11 cellular contexts compared by ENCODE assay signal in genomic region chr5:30768061-30768460, GRCh38.
DNase-seq lines count a peak whose midpoint lies in the region; TF ChIP-seq lines count a peak whose summit lies in the region.
"Had no signal": no experiment of that assay in that cellular context is flagged by ENCODE, and none has a peak within 500 bp of the region (broad histone marks: within the 10 kb centered on the region; RNA-seq: fewer than 3 reads in every experiment).

No MANE protein-coding gene starts in this region.

- peak overlapping the region; percentile 72 for H3K27ac Mint-ChIP-seq in osteocyte (ENCODE audit: unreplicated experiment)

- TF ChIP-seq CTCF in AG10803 (conservative IDR thresholded peaks at IDR 0.05; ENCODE audit: low read length) (no peak), osteocyte (IDR thresholded peaks at IDR 0.05) (no peak)

- H3K4me1 Mint-ChIP-seq in osteocyte (ENCODE audit: unreplicated experiment) = peaks cover 48% of the 10 kb centered on the region

- peaks cover 2% of the 10 kb centered on the region for H3K36me3 Mint-ChIP-seq in osteocyte (ENCODE audit: unreplicated experiment)

- DNase-seq in AG10803 (ENCODE audit: low read depth) = peak; percentile 52
- peak; percentile 36 for DNase-seq in NCI-H226
- DNase-seq in dedifferentiated amniotic fluid mesenchymal stem cell (ENCODE audit: extremely low spot score) = peak; percentile 56
- DNase-seq in osteocyte (ENCODE audit: extremely low spot score, unreplicated experiment) = no peak
- no peak for DNase-seq in NCI-H187 (lab: John Stamatoyannopoulos, UW)
- no peak for DNase-seq in hepatic stellate cell (ENCODE audit: low spot score)
- no peak for DNase-seq in NOMO-1 treated with DMSO at 0.1 percent for 48 hours (lab: John Stamatoyannopoulos, UW; ENCODE audit: unreplicated experiment)
- DNase-seq: AML-193, DMS53 had no signal

- H3K4me3 ChIP-seq in AG10803 (ENCODE audit: low read length) = no peak overlapping the region
- H3K4me3 ChIP-seq: BLaER1, GM12878 had no signal

- peaks cover 5% of the 10 kb centered on the region for H3K9me3 Mint-ChIP-seq in osteocyte (ENCODE audit: unreplicated experiment)

- no peak overlapping the region for H3K4me3 Mint-ChIP-seq in osteocyte (ENCODE audit: unreplicated experiment)

- H3K27me3 Mint-ChIP-seq in osteocyte (ENCODE audit: unreplicated experiment) = no peaks in the 10 kb centered on the region

Comparison
In these comparisons a context has a peak if more than half of its experiments do, and no peak if none do; other contexts are left out.
1. DNase-seq: peak in AG10803 (single experiment), NCI-H226 (single experiment) and dedifferentiated amniotic fluid mesenchymal stem cell (single experiment); none in osteocyte (single experiment), NCI-H187 (0 of 2), hepatic stellate cell (single experiment) and NOMO-1 treated with DMSO at 0.1 percent for 48 hours (single experiment).